Comparison of ENCODE assay signal across 10 cellular contexts in genomic region chr19:46426506-46427162, GRCh38. TPM values are rescaled to one million over a fixed set of nuclear protein-coding genes. Genes with fewer than 3 reads are reported as not detected.
DNase-seq lines count a peak whose midpoint lies in the region; ATAC-seq and TF ChIP-seq lines count a peak whose summit lies in the region.
"Had no signal": no experiment of that assay in that cellular context is flagged by ENCODE, and none has a peak within 500 bp of the region (broad histone marks: within the 10 kb centered on the region; RNA-seq: fewer than 3 reads in every experiment).

No MANE protein-coding gene starts in this region.

- DNase-seq in DMS79 (lab: John Stamatoyannopoulos, UW) = peak; percentile 67
- DNase-seq in NCI-H146 treated with DMSO at 0.1 percent for 48 hours (lab: John Stamatoyannopoulos, UW; ENCODE audit: unreplicated experiment) = peak; percentile 76
- no peak for DNase-seq in activated T-cell treated with anti-CD3 and anti-CD28 coated beads, Interleukin-2, amount 50 U/mL, for 4 hours
- peak; percentile 80 for DNase-seq in fibroblast of villous mesenchyme (ENCODE audit: low read depth)
- no peak for DNase-seq in natural killer cell

- peak overlapping the region; percentile 72 for H3K4me3 Mint-ChIP-seq in activated T-cell treated with anti-CD3 and anti-CD28 coated beads, Interleukin-2, amount 50 U/mL, for 4 hours
- H3K4me3 Mint-ChIP-seq in natural killer cell = no peak overlapping the region

- H3K36me3 Mint-ChIP-seq in activated T-cell treated with anti-CD3 and anti-CD28 coated beads, Interleukin-2, amount 50 U/mL, for 4 hours (ENCODE audit: insufficient read depth) = no peaks in the 10 kb centered on the region
- H3K36me3 Mint-ChIP-seq in natural killer cell = no peaks in the 10 kb centered on the region

- H3K9me3 Mint-ChIP-seq in activated T-cell treated with anti-CD3 and anti-CD28 coated beads, Interleukin-2, amount 50 U/mL, for 4 hours = no peaks in the 10 kb centered on the region
- H3K9me3 Mint-ChIP-seq in natural killer cell = no peaks in the 10 kb centered on the region

- H3K27me3 Mint-ChIP-seq in activated T-cell treated with anti-CD3 and anti-CD28 coated beads, Interleukin-2, amount 50 U/mL, for 4 hours (ENCODE audit: low read depth) = peaks cover 81% of the 10 kb centered on the region
- H3K27me3 Mint-ChIP-seq in natural killer cell (ENCODE audit: low read depth in 2 of 2) = peaks cover 31 to 38% of the 10 kb centered on the region in 2 donors

- no peaks in the 10 kb centered on the region for H3K36me3 ChIP-seq in urinary bladder (ENCODE audit: insufficient read depth)

- peaks cover 33% of the 10 kb centered on the region for H3K4me1 Mint-ChIP-seq in activated T-cell treated with anti-CD3 and anti-CD28 coated beads, Interleukin-2, amount 50 U/mL, for 4 hours (ENCODE audit: low read depth)
- H3K4me1 Mint-ChIP-seq in natural killer cell = peaks cover 29 to 42% of the 10 kb centered on the region in 2 donors

- intact Hi-C loops in natural killer cell (cut with micrococcal nuclease) = no loop called here

- TF ChIP-seq CTCF in fibroblast of villous mesenchyme (IDR thresholded peaks at IDR 0.05; ENCODE audit: insufficient read depth, low read depth, low read length) (no peak), natural killer cell (IDR thresholded peaks at IDR 0.05) (no peak)

- ATAC-seq in activated T-cell treated with anti-CD3 and anti-CD28 coated beads, Interleukin-2, amount 50 U/mL, for 4 hours = peak; percentile 74 to 84
- peak in 1 of 3 donors; percentile 14 for ATAC-seq in natural killer cell
- no peak for ATAC-seq in HG02759 (IDR thresholded peaks at IDR 0.05; ENCODE audit: unreplicated experiment)
- ATAC-seq in HG03378 (IDR thresholded peaks at IDR 0.05; ENCODE audit: unreplicated experiment) = no peak

- H3K4me1 ChIP-seq in urinary bladder (ENCODE audit: insufficient read depth) = no peaks in the 10 kb centered on the region

- WGBS in urinary bladder = 2% methylated on average over 32 of the region's 32 CpGs

- H3K4me3 ChIP-seq in fibroblast of villous mesenchyme (ENCODE audit: low read depth, low read length) (peak overlapping the region; percentile 60), urinary bladder (ENCODE audit: low read depth, low read length) (peak overlapping the region; percentile 34)

- peak overlapping the region; percentile 45 to 60 for H3K27ac Mint-ChIP-seq in natural killer cell

- no peak overlapping the region for H3K27ac ChIP-seq in urinary bladder (ENCODE audit: low read depth)

RNA-seq across cellular contexts. Expression of gene PNMA8C, which starts 2.1 kb away (rescaled TPM):
- not detected for total RNA-seq in activated T-cell treated with anti-CD3 and anti-CD28 coated beads, Interleukin-2, amount 50 U/mL, for 4 hours
- total RNA-seq in fibroblast of villous mesenchyme (under 0.01 TPM in 2 replicates), natural killer cell (1 to 10 TPM in 1 of 3 donors, under 1 TPM in 2; 0.55 to 1.2 (median 0.87) TPM), urinary bladder (1.6 TPM)
- 0.68 TPM for polyA plus RNA-seq in urinary bladder
- total RNA-seq: RPMI7951, subcutaneous adipose tissue had no signal

RNA-seq across cellular contexts. Expression of gene CCDC8, which starts 13.3 kb away (rescaled TPM):
- under 1 TPM in 2 of 3 donors, not detected in 1; 0.05 to 0.08 TPM for total RNA-seq in activated T-cell treated with anti-CD3 and anti-CD28 coated beads, Interleukin-2, amount 50 U/mL, for 4 hours
- total RNA-seq in fibroblast of villous mesenchyme (8.6 and 12.9 TPM in 2 replicates), natural killer cell (not detected), urinary bladder (42.6 TPM)
- polyA plus RNA-seq in urinary bladder = 20.4 TPM

RNA-seq across cellular contexts. Expression of gene PNMA8A, which starts 44.7 kb away (rescaled TPM):
- under 1 TPM in 1 of 3 donors, not detected in 2; 0.41 TPM for total RNA-seq in activated T-cell treated with anti-CD3 and anti-CD28 coated beads, Interleukin-2, amount 50 U/mL, for 4 hours
- total RNA-seq in fibroblast of villous mesenchyme = 0.97 and 9.9 TPM in 2 replicates
- total RNA-seq in natural killer cell = not detected
- total RNA-seq in urinary bladder = 14.3 TPM
- polyA plus RNA-seq in urinary bladder = 16.3 TPM
- total RNA-seq: RPMI7951 had no signal

Comparison
In these comparisons a context has a peak if more than half of its experiments do, and no peak if none do; other contexts are left out.
1. DNase-seq: peak in DMS79 (single experiment), NCI-H146 treated with DMSO at 0.1 percent for 48 hours (single experiment) and fibroblast of villous mesenchyme (single experiment); none in activated T-cell treated with anti-CD3 and anti-CD28 coated beads, Interleukin-2, amount 50 U/mL, for 4 hours (single experiment) and natural killer cell (single experiment).
2. ATAC-seq: peak in activated T-cell treated with anti-CD3 and anti-CD28 coated beads, Interleukin-2, amount 50 U/mL, for 4 hours (2 of 2); none in HG02759 (single experiment) and HG03378 (single experiment).